Comparison of ENCODE assay signal across 12 cellular contexts in genomic region chr5:132267931-132268501, GRCh38. TPM values are rescaled to one million over a fixed set of nuclear protein-coding genes. Genes with fewer than 3 reads are reported as not detected.
DNase-seq lines count a peak whose midpoint lies in the region; ATAC-seq and TF ChIP-seq lines count a peak whose summit lies in the region.
"Had no signal": no experiment of that assay in that cellular context is flagged by ENCODE, and none has a peak within 500 bp of the region (broad histone marks: within the 10 kb centered on the region; RNA-seq: fewer than 3 reads in every experiment).

No MANE protein-coding gene starts in this region.

- in situ Hi-C loops in IMR-90 (cut with MboI; ENCODE audit: low sequenced_read_pairs) = no loop called here

- H2BK20ac ChIP-seq in IMR-90 (ENCODE audit: low read depth, low read length) = no peak overlapping the region

- H4K91ac ChIP-seq in IMR-90 (ENCODE audit: insufficient read depth, low read depth, low read length) = peak overlapping the region; percentile 32; the same call in 1 of the 2 replicates

- ATAC-seq in IMR-90 (ENCODE audit: low read depth) (no peak), sciatic nerve (peak; percentile 19), GM18873 (IDR thresholded peaks at IDR 0.05; ENCODE audit: low FRiP score, unreplicated experiment) (no peak)
- no peak for ATAC-seq in activated CD4-positive, CD25-positive, alpha-beta regulatory T cell treated with anti-CD3 and anti-CD28 coated beads, Interleukin-2, amount 50 U/mL, for 24 hours

- no peak overlapping the region; a peak in 1 of 4 replicates for H4K8ac ChIP-seq in IMR-90 (ENCODE audit: low read depth in 2 of 2, low read length in 2 of 2)

- peaks cover 68% of the 10 kb centered on the region for H3K9me1 ChIP-seq in IMR-90 (ENCODE audit: insufficient read depth, low read length)

- no peak overlapping the region for H3K9ac ChIP-seq in IMR-90 (ENCODE audit: low read depth, low read length)

- no peak for TF ChIP-seq RAD21 in IMR-90 (IDR thresholded peaks at IDR 0.05; ENCODE audit: low read length)

- H3K18ac ChIP-seq in IMR-90 (ENCODE audit: low read depth, low read length) = no peak overlapping the region

- no peak for TF ChIP-seq POLR2A in IMR-90 (IDR thresholded peaks at IDR 0.05; ENCODE audit: low read depth, low read length)

- CTCF ChIA-PET in IMR-90 (lab: Yijun Ruan, JAX) = interaction anchor here (1.1 kb wide), 1 partner anchor 43 kb away, joined by 3 read pairs; no protein-coding TSS in a partner anchor

- H4K20me1 ChIP-seq in IMR-90 (ENCODE audit: insufficient read depth, low read length) = peaks cover 9% of the 10 kb centered on the region

- H3K79me1 ChIP-seq in IMR-90 (ENCODE audit: low read depth in 1 of 2, low read length in 2 of 2) = peaks cover 21 to 75% of the 10 kb centered on the region in 2 experiments

- H3K14ac ChIP-seq in IMR-90 (replicated peaks; ENCODE audit: low read depth, low read length) = no peak overlapping the region; the same call in 1 of the 2 replicates

- peak overlapping the region; percentile 43 for H2AFZ ChIP-seq in IMR-90 (replicated peaks; ENCODE audit: low read length, poor library complexity)

- H3K4me2 ChIP-seq in IMR-90 (ENCODE audit: low read depth, low read length) = no peak overlapping the region

- H3K9me3 ChIP-seq in IMR-90 (ENCODE audit: control insufficient read depth, insufficient read depth, low read length) = no peaks in the 10 kb centered on the region
- H3K9me3 ChIP-seq: left ventricle myocardium inferior had no signal

- H4K5ac ChIP-seq in IMR-90 (ENCODE audit: low read depth, low read length) = no peak overlapping the region

- peak overlapping the region; percentile 48; the same call in 1 of the 2 replicates for H2AK5ac ChIP-seq in IMR-90 (ENCODE audit: low read depth, low read length)

- peak overlapping the region; percentile 62 for H2AK9ac ChIP-seq in IMR-90 (replicated peaks; ENCODE audit: low read depth, low read length, poor library complexity)

- dilution Hi-C loops in IMR-90 (cut with HindIII; ENCODE audit: low sequenced_read_pairs, unreplicated experiment) = no loop called here

- H3K4me3 ChIP-seq in GM12865 (ENCODE audit: low read depth, low read length) (no peak overlapping the region), IMR-90 (ENCODE audit: insufficient read depth, low read depth, low read length) (no peak overlapping the region)
- H3K4me3 ChIP-seq: left ventricle myocardium inferior had no signal

- WGBS in IMR-90 (ENCODE audit: extremely low coverage in 2 of 2, insufficient read length in 1 of 2), 2 experiments = no CpG with 5 or more reads among the region's 5 CpGs

- H3K56ac ChIP-seq in IMR-90 (ENCODE audit: extremely low read depth, insufficient read depth, low read length) = no peak overlapping the region

- no peak overlapping the region for H2BK120ac ChIP-seq in IMR-90 (ENCODE audit: low read depth, low read length)

- H3K4me1 ChIP-seq in IMR-90 (ENCODE audit: control insufficient read depth, insufficient read depth, low read length) = peaks cover 52% of the 10 kb centered on the region

- no peaks in the 10 kb centered on the region for H3K27me3 ChIP-seq in IMR-90 (ENCODE audit: control insufficient read depth, insufficient read depth, low read length)

- H3K27ac ChIP-seq in IMR-90 (ENCODE audit: insufficient read depth, low read length) = no peak overlapping the region

- no peak overlapping the region for H3K23ac ChIP-seq in IMR-90 (ENCODE audit: low read depth, low read length)

- no peak overlapping the region for H2BK15ac ChIP-seq in IMR-90 (ENCODE audit: low read depth, low read length)

- peak overlapping the region; percentile 62 for H2BK5ac ChIP-seq in IMR-90 (ENCODE audit: low read depth, low read length, poor library complexity, severe bottlenecking)

- BruUV-seq in IMR-90 (replicated peaks; lab: Mats Ljungman, UMichigan) = no TSS peak

- H3K36me3 ChIP-seq in IMR-90 (ENCODE audit: control insufficient read depth, insufficient read depth, low read length) = peaks cover 66% of the 10 kb centered on the region
- H3K36me3 ChIP-seq: left ventricle myocardium inferior had no signal

- POLR2A ChIA-PET in IMR-90 (lab: Charles Lee; ENCODE audit: unreplicated experiment) = no interaction called here

- intact Hi-C loops in IMR-90 (cut with micrococcal nuclease) (loop anchor here (2.0 kb wide), 1 partner anchor 101 kb away; the partner anchor contains the start of gene SLC22A5), sciatic nerve (cut with DNase I) (no loop called here)

- TF ChIP-seq CTCF in GM12865 (IDR thresholded peaks at IDR 0.05; ENCODE audit: insufficient read depth, low read depth, low read length, missing control alignments) (no peak), IMR-90 (conservative IDR thresholded peaks at IDR 0.05; ENCODE audit: low read depth, low read length) (no peak)

- H3K4ac ChIP-seq in IMR-90 (ENCODE audit: low read depth, low read length) = no peak overlapping the region; the same call in 1 of the 2 replicates

- DNase-seq in GM12865 (ENCODE audit: low read depth) (peak; percentile 56), IMR-90 (no peak), globus pallidus (ENCODE audit: low spot score) (peak; percentile 68), sciatic nerve (ENCODE audit: low spot score) (peak; percentile 77), dermis blood vessel endothelial cell (no peak)
- no peak for DNase-seq in activated CD4-positive, alpha-beta T cell treated with anti-CD3 and anti-CD28 coated beads, Interleukin-2, amount 50 U/mL, for 48 hours
- DNase-seq: activated gamma-delta T cell, cortex of kidney, left ventricle myocardium inferior, NCI-H774 had no signal

TF ChIP-seq in IMR-90, 13 proteins besides CTCF, POLR2A, EP300 and RAD21:
- TF ChIP-seq MXI1 (IDR thresholded peaks at IDR 0.05; ENCODE audit: borderline replicate concordance, low read depth, low read length) (no peak), NFE2L2 (IDR thresholded peaks at IDR 0.05; ENCODE audit: low read depth, low read length) (no peak), CEBPB (IDR thresholded peaks at IDR 0.05; ENCODE audit: low read depth, low read length) (no peak), USF2 (IDR thresholded peaks at IDR 0.05; ENCODE audit: low read depth, low read length) (no peak)

RNA-seq across cellular contexts. Expression of gene PDLIM4, which starts 10.5 kb away (rescaled TPM):
- 61.1 and 97.5 TPM in 2 replicates for total RNA-seq in IMR-90 (2012; rRNA removed)
- polyA plus RNA-seq in IMR-90 (2012; rRNA removed) = 214 and 225 TPM in 2 replicates
- polyA plus RNA-seq in IMR-90 (2012; cell fraction: cytosol; rRNA removed) = 62.0 and 132 TPM in 2 replicates
- 199 and 416 TPM in 2 replicates for polyA plus RNA-seq in IMR-90 (2012; cell fraction: nucleus; rRNA removed; ENCODE audit: low replicate concordance)
- 50.2 TPM for total RNA-seq in sciatic nerve
- 31.0 and 51.6 TPM in 2 replicates for total RNA-seq in dermis blood vessel endothelial cell

RNA-seq across cellular contexts. Expression of gene SLC22A4, which starts 26.2 kb away (rescaled TPM):
- total RNA-seq in IMR-90 (2012; rRNA removed) = 2.8 and 3.2 TPM in 2 replicates
- polyA plus RNA-seq in IMR-90 (2012; rRNA removed) = 2.5 and 2.6 TPM in 2 replicates
- polyA plus RNA-seq in IMR-90 (2012; cell fraction: cytosol; rRNA removed) = 1.2 and 2.1 TPM in 2 replicates
- polyA plus RNA-seq in IMR-90 (2012; cell fraction: nucleus; rRNA removed; ENCODE audit: low replicate concordance) = 7.0 and 12.7 TPM in 2 replicates
- total RNA-seq in sciatic nerve = 5.7 TPM
- total RNA-seq in dermis blood vessel endothelial cell = 4.7 and 4.8 TPM in 2 replicates

RNA-seq across cellular contexts. Expression of gene P4HA2, which starts 40.4 kb away (rescaled TPM):
- 190 and 225 TPM in 2 replicates for total RNA-seq in IMR-90 (2012; rRNA removed)
- polyA plus RNA-seq in IMR-90 (2012; rRNA removed) = 184 and 186 TPM in 2 replicates
- polyA plus RNA-seq in IMR-90 (2012; cell fraction: cytosol; rRNA removed) = 144 and 191 TPM in 2 replicates
- 99.1 and 183 TPM in 2 replicates for polyA plus RNA-seq in IMR-90 (2012; cell fraction: nucleus; rRNA removed; ENCODE audit: low replicate concordance)
- 26.9 TPM for total RNA-seq in sciatic nerve
- 55.7 and 62.8 TPM in 2 replicates for total RNA-seq in dermis blood vessel endothelial cell

Comparison
In these comparisons a context has a peak if more than half of its experiments do, and no peak if none do; other contexts are left out.
1. DNase-seq: peak in GM12865 (single experiment), globus pallidus (single experiment) and sciatic nerve (single experiment); none in IMR-90 (single experiment), activated CD4-positive, alpha-beta T cell treated with anti-CD3 and anti-CD28 coated beads, Interleukin-2, amount 50 U/mL, for 48 hours (0 of 2) and dermis blood vessel endothelial cell (single experiment).